24 cellular contexts compared by ENCODE assay signal in genomic region chr4:126267689-126268088, GRCh38.
DNase-seq lines count a peak whose midpoint lies in the region; ATAC-seq and TF ChIP-seq lines count a peak whose summit lies in the region.
"Had no signal": no experiment of that assay in that cellular context is flagged by ENCODE, and none has a peak within 500 bp of the region (broad histone marks: within the 10 kb centered on the region; RNA-seq: fewer than 3 reads in every experiment).

No MANE protein-coding gene starts in this region.

- POLR2A ChIA-PET in AG04449 (lab: Yijun Ruan, JAX), result interaction anchor here (0.6 kb wide), 1 partner anchor 878 kb away, joined by 4 read pairs; no protein-coding TSS in a partner anchor

- DNase-seq in AG04449 (ENCODE audit: low read depth, low spot score), result peak; percentile 73
- DNase-seq in HCEC 1CT, result peak; percentile 25
- DNase-seq in cardiac fibroblast (ENCODE audit: low read depth in 2 of 2), result peak; percentile 59 to 69
- DNase-seq in iris pigment epithelial cell (ENCODE audit: low read depth), result peak; percentile 91
- DNase-seq in SIG-M5 (lab: John Stamatoyannopoulos, UW), result no peak
- no peak for DNase-seq in NCI-H510A treated with DMSO at 0.1 percent for 48 hours (lab: John Stamatoyannopoulos, UW)
- DNase-seq in head of caudate nucleus, result no peak
- DNase-seq: activated CD4-positive, alpha-beta memory T cell treated with anti-CD3 and anti-CD28 coated beads, Interleukin-2, amount 10 ng/mL, durations not matched to agents 7 days and 5 days; activated gamma-delta T cell treated with Interleukin-2 at 50 U/mL for 16 hours; adrenal gland; DMS 273 treated with DMSO at 0.1 percent for 48 hours; erythroblast; GF-D8; heart right ventricle; Karpas-422; left ventricle myocardium superior; mucosa of descending colon; NCI-H1105 treated with DMSO at 0.1 percent for 48 hours; NCI-H2081 treated with DMSO at 0.1 percent for 48 hours; NCI-H524 treated with DMSO at 0.1 percent for 48 hours; spleen; upper lobe of right lung had no signal

- H3K4me3 ChIP-seq in AG04449 (ENCODE audit: low read depth, low read length) (no peak overlapping the region), cardiac fibroblast (replicated peaks in 1 of 2; ENCODE audit: low read depth in 2 of 2, low read length in 2 of 2) (no peak overlapping the region)
- H3K4me3 ChIP-seq: adrenal gland, heart right ventricle, mucosa of descending colon, spleen, upper lobe of right lung had no signal

- intact Hi-C loops in head of caudate nucleus (cut with DNase I), result no loop called here

- TF ChIP-seq CTCF in AG04449 (IDR thresholded peaks at IDR 0.05; ENCODE audit: insufficient read depth, low read length, missing control alignments) (no peak), cardiac fibroblast (IDR thresholded peaks at IDR 0.05; ENCODE audit: low read depth, low read length) (no peak)

- no peak for ATAC-seq in HG02885 (IDR thresholded peaks at IDR 0.05; ENCODE audit: poor library complexity, unreplicated experiment)
- ATAC-seq: heart right ventricle, left ventricle myocardium superior, mucosa of descending colon, upper lobe of right lung, WTC11 had no signal

- CTCF ChIA-PET in AG04449 (lab: Yijun Ruan, JAX), result no interaction called here

Comparison
In these comparisons a context has a peak if more than half of its experiments do, and no peak if none do; other contexts are left out.
1. DNase-seq: peak in AG04449 (single experiment), HCEC 1CT (single experiment), cardiac fibroblast (2 of 2) and iris pigment epithelial cell (single experiment); none in SIG-M5 (single experiment), NCI-H510A treated with DMSO at 0.1 percent for 48 hours (single experiment) and head of caudate nucleus (0 of 42).